ENCODE assay signal across 19 cellular contexts in the genomic region with DNA sequence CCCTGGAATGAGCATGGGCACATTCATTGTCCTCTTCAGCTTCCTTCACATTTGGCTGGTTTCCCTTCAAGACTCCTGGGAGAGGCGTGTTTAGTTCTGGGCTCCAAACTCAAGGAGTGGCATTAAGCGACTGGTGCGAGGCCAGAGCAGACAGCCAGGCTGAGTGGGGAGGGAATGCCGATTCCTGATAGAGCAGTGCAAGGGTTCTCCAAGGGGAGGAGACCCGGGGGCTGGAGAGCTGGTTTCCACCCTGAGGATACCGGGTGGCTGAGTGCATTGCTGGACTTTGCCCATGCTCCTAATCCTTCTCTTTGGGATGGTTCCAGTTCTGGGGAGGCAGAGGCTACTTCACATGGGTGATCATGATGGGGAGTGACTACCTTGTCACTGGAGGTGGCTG.
"Had no signal": no experiment of that assay in that cellular context is flagged by ENCODE, and none has a peak within 500 bp of the region (broad histone marks: within the 10 kb centered on the region; RNA-seq: fewer than 3 reads in every experiment).

No MANE protein-coding gene starts in this region.

- ATAC-seq: activated CD4-positive, CD25-positive, alpha-beta regulatory T cell treated with anti-CD3 and anti-CD28 coated beads, Interleukin-2, amount 50 U/mL, for 24 hours; left cardiac atrium; natural killer cell treated with Interleukin-12 subunit alpha and Interleukin-12 subunit beta and Interleukin-15 and Interleukin-18, amount 100 ng/mL, for 72 hours; psoas muscle; right cardiac atrium; SK-N-SH treated with all-trans-retinoic acid at 6 μM for 48 hours; stimulated activated memory B cell treated with anti-CD40 and anti-IgM and Interleukin-4, amounts not matched to agents 10 μg/mL and 1 μg/mL and 100 μg/mL, for 72 hours had no signal

- H3K9me3 ChIP-seq: esophagus muscularis mucosa, psoas muscle, uterus had no signal

- H3K27ac ChIP-seq: esophagus muscularis mucosa, psoas muscle had no signal

- H3K36me3 Mint-ChIP-seq: activated naive CD4-positive, alpha-beta T cell treated with anti-CD3 and anti-CD28 coated beads, Interleukin-2, amount 50 U/mL, for 24 hours; natural killer cell treated with Interleukin-12 subunit alpha and Interleukin-12 subunit beta and Interleukin-15 and Interleukin-18, amount 100 ng/mL, for 72 hours; stimulated activated memory B cell treated with anti-CD40 and anti-IgM and Interleukin-4, amounts not matched to agents 10 μg/mL and 1 μg/mL and 100 μg/mL, for 72 hours had no signal

- H3K27me3 ChIP-seq: esophagus muscularis mucosa, uterus had no signal

- H3K4me3 Mint-ChIP-seq: activated CD4-positive, alpha-beta T cell treated with anti-CD3 and anti-CD28 coated beads, Interleukin-2, amount 10 ng/mL, durations not matched to agents 7 days and 5 days; dendritic cell treated with granulocyte-macrophage colony-stimulating factor and Interleukin-4, amounts not matched to agents 40 ng/mL and 50 ng/mL, for 4 days; natural killer cell treated with Interleukin-12 subunit alpha and Interleukin-12 subunit beta and Interleukin-15 and Interleukin-18, amount 100 ng/mL, for 72 hours; stimulated activated memory B cell treated with anti-CD40 and anti-IgM and Interleukin-4, amounts not matched to agents 10 μg/mL and 1 μg/mL and 100 μg/mL, for 72 hours had no signal

- DNase-seq: activated CD4-positive, alpha-beta T cell treated with anti-CD3 and anti-CD28 coated beads, Interleukin-2, amount 10 ng/mL, durations not matched to agents 7 days and 5 days; activated CD8-positive, alpha-beta memory T cell treated with anti-CD3 and anti-CD28 coated beads, Interleukin-2, amount 50 U/mL, for 4 hours; activated gamma-delta T cell; activated T-cell treated with anti-CD3 and anti-CD28 coated beads, Interleukin-2, amount 50 U/mL, for 72 hours; effector CD8-positive, alpha-beta T cell; hippocampal formation; left cardiac atrium; mesendoderm; psoas muscle; stimulated activated CD4-positive, alpha-beta T cell treated with anti-CD3 and anti-CD28 coated beads, Interleukin-4, amount 100 ng/mL, for 24 hours had no signal

- H3K4me3 ChIP-seq: psoas muscle had no signal

- H3K9me3 Mint-ChIP-seq: activated CD4-positive, alpha-beta T cell treated with anti-CD3 and anti-CD28 coated beads, Interleukin-2, amount 10 ng/mL, durations not matched to agents 7 days and 5 days; activated naive CD4-positive, alpha-beta T cell treated with anti-CD3 and anti-CD28 coated beads, Interleukin-2, amount 50 U/mL, for 24 hours; activated T-cell treated with anti-CD3 and anti-CD28 coated beads, Interleukin-2, amount 50 U/mL, for 72 hours; dendritic cell treated with granulocyte-macrophage colony-stimulating factor and Interleukin-4, amounts not matched to agents 40 ng/mL and 50 ng/mL, for 4 days; natural killer cell treated with Interleukin-12 subunit alpha and Interleukin-12 subunit beta and Interleukin-15 and Interleukin-18, amount 100 ng/mL, for 72 hours; stimulated activated memory B cell treated with anti-CD40 and anti-IgM and Interleukin-4, amounts not matched to agents 10 μg/mL and 1 μg/mL and 100 μg/mL, for 72 hours had no signal

- H3K27ac Mint-ChIP-seq: activated naive CD4-positive, alpha-beta T cell treated with anti-CD3 and anti-CD28 coated beads, Interleukin-2, amount 50 U/mL, for 24 hours; activated T-cell treated with anti-CD3 and anti-CD28 coated beads, Interleukin-2, amount 50 U/mL, for 72 hours; dendritic cell treated with granulocyte-macrophage colony-stimulating factor and Interleukin-4, amounts not matched to agents 40 ng/mL and 50 ng/mL, for 4 days; natural killer cell treated with Interleukin-12 subunit alpha and Interleukin-12 subunit beta and Interleukin-15 and Interleukin-18, amount 100 ng/mL, for 72 hours; stimulated activated memory B cell treated with anti-CD40 and anti-IgM and Interleukin-4, amounts not matched to agents 10 μg/mL and 1 μg/mL and 100 μg/mL, for 72 hours had no signal

- H3K36me3 ChIP-seq: esophagus muscularis mucosa, uterus had no signal
